Comparison of ENCODE assay signal across 2 cellular contexts in genomic region chr10:21515581-21516269, GRCh38.
TF ChIP-seq lines count a peak whose summit lies in the region.

No MANE protein-coding gene starts in this region.

TF ChIP-seq in A549, 52 proteins besides CTCF, POLR2A, EP300 and RAD21 (continued from another document):
- TF ChIP-seq PBX3 (IDR thresholded peaks at IDR 0.05), result no peak
- TF ChIP-seq, protein P1, sequence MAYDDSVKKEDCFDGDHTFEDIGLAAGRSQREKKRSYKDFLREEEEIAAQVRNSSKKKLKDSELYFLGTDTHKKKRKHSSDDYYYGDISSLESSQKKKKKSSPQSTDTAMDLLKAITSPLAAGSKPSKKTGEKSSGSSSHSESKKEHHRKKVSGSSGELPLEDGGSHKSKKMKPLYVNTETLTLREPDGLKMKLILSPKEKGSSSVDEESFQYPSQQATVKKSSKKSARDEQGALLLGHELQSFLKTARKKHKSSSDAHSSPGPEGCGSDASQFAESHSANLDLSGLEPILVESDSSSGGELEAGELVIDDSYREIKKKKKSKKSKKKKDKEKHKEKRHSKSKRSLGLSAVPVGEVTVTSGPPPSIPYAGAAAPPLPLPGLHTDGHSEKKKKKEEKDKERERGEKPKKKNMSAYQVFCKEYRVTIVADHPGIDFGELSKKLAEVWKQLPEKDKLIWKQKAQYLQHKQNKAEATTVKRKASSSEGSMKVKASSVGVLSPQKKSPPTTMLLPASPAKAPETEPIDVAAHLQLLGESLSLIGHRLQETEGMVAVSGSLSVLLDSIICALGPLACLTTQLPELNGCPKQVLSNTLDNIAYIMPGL (CRISPR knock-in tag; IDR thresholded peaks at IDR 0.05; ENCODE audit: borderline replicate concordance), result no peak
- no peak for TF ChIP-seq CHD4 (IDR thresholded peaks at IDR 0.05; ENCODE audit: borderline replicate concordance)
- no peak for TF ChIP-seq POLR2AphosphoS2 (conservative IDR thresholded peaks at IDR 0.05; ENCODE audit: low read length)
- no peak for TF ChIP-seq ATOH8 (CRISPR knock-in tag; IDR thresholded peaks at IDR 0.05; ENCODE audit: low read depth)
- TF ChIP-seq CBX8 (IDR thresholded peaks at IDR 0.05), result no peak
- TF ChIP-seq E2F6 (IDR thresholded peaks at IDR 0.05; ENCODE audit: borderline replicate concordance, low read depth), result no peak
- TF ChIP-seq HOXB13 (CRISPR knock-in tag; IDR thresholded peaks at IDR 0.05; ENCODE audit: low read depth), result no peak
- no peak for TF ChIP-seq NPAS2 (CRISPR knock-in tag; IDR thresholded peaks at IDR 0.05; ENCODE audit: borderline replicate concordance)
- TF ChIP-seq PHF8 (IDR thresholded peaks at IDR 0.05; ENCODE audit: borderline replicate concordance, low read depth), result no peak

TF ChIP-seq in IMR-90, 13 proteins besides CTCF, POLR2A, EP300 and RAD21 (continued from another document):
- TF ChIP-seq ELK1 (IDR thresholded peaks at IDR 0.05; ENCODE audit: borderline replicate concordance, low read depth, low read length), result no peak
- no peak for TF ChIP-seq BHLHE40 (IDR thresholded peaks at IDR 0.05; ENCODE audit: low read depth, low read length)
- TF ChIP-seq MAZ (IDR thresholded peaks at IDR 0.05; ENCODE audit: borderline replicate concordance, low read depth, low read length), result no peak
- TF ChIP-seq FOS (IDR thresholded peaks at IDR 0.05; ENCODE audit: low read depth, low read length), result no peak
- no peak for TF ChIP-seq SMC3 (IDR thresholded peaks at IDR 0.05; ENCODE audit: low read depth, low read length)
- TF ChIP-seq MAFK (IDR thresholded peaks at IDR 0.05; ENCODE audit: low read depth, low read length), result no peak
- no peak for TF ChIP-seq RFX5 (IDR thresholded peaks at IDR 0.05; ENCODE audit: low read depth, low read length)
- TF ChIP-seq, protein P2, sequence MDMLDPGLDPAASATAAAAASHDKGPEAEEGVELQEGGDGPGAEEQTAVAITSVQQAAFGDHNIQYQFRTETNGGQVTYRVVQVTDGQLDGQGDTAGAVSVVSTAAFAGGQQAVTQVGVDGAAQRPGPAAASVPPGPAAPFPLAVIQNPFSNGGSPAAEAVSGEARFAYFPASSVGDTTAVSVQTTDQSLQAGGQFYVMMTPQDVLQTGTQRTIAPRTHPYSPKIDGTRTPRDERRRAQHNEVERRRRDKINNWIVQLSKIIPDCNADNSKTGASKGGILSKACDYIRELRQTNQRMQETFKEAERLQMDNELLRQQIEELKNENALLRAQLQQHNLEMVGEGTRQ (IDR thresholded peaks at IDR 0.05; ENCODE audit: low read depth, low read length), result no peak
- TF ChIP-seq MXI1 (IDR thresholded peaks at IDR 0.05; ENCODE audit: borderline replicate concordance, low read depth, low read length), result no peak
- no peak for TF ChIP-seq CHD1 (IDR thresholded peaks at IDR 0.05; ENCODE audit: low read depth, low read length)
